Comparison of ENCODE assay signal across 16 cellular contexts in genomic region chr2:240350696-240351087, GRCh38.
"Had no signal": no experiment of that assay in that cellular context is flagged by ENCODE, and none has a peak within 500 bp of the region (broad histone marks: within the 10 kb centered on the region; RNA-seq: fewer than 3 reads in every experiment).

No MANE protein-coding gene starts in this region.

- DNase-seq: activated CD4-positive, alpha-beta memory T cell treated with anti-CD3 and anti-CD28 coated beads for 36 hours; activated gamma-delta T cell; activated T-cell treated with anti-CD3 and anti-CD28 coated beads, Interleukin-2, amount 50 U/mL, for 48 hours; foreskin fibroblast; islet precursor cell; midbrain; stimulated activated CD4-positive, alpha-beta T cell treated with anti-CD3 and anti-CD28 coated beads, Interleukin-12 subunit alpha, Interleukin-12 subunit beta, amount 100 ng/mL, for 4 hours; stimulated activated naive CD4-positive, alpha-beta T cell; T-helper 9 cell; transverse colon had no signal

- H3K27ac Mint-ChIP-seq: activated CD4-positive, alpha-beta memory T cell treated with anti-CD3 and anti-CD28 coated beads for 36 hours had no signal

- H3K9me3 ChIP-seq: neutrophil, prostate gland, right lobe of liver, transverse colon had no signal

- H3K27me3 ChIP-seq: neutrophil, right lobe of liver, transverse colon had no signal

- H3K4me1 ChIP-seq: left lung, prostate gland had no signal

- H3K36me3 Mint-ChIP-seq: activated CD4-positive, alpha-beta memory T cell treated with anti-CD3 and anti-CD28 coated beads for 36 hours had no signal

- H3K4me3 Mint-ChIP-seq: activated CD4-positive, alpha-beta memory T cell treated with anti-CD3 and anti-CD28 coated beads for 36 hours had no signal

- H3K27ac ChIP-seq: esophagus muscularis mucosa, left lung, neutrophil, prostate gland, right lobe of liver, VCaP had no signal
